Comparison of ENCODE assay signal across 9 cellular contexts in genomic region chr1:200979574-200980451, GRCh38. TPM values are rescaled to one million over a fixed set of nuclear protein-coding genes. Genes with fewer than 3 reads are reported as not detected.
A peak's percentile ranks its signal among the peaks of the same experiment; 100 is the strongest.
DNase-seq lines count a peak whose midpoint lies in the region; ATAC-seq, FAIRE-seq and TF ChIP-seq lines count a peak whose summit lies in the region.
"Had no signal": no experiment of that assay in that cellular context is flagged by ENCODE, and none has a peak within 500 bp of the region (broad histone marks: within the 10 kb centered on the region; RNA-seq: fewer than 3 reads in every experiment).

No MANE protein-coding gene starts in this region.

- no peak for TF ChIP-seq EP300 in tibial nerve (IDR thresholded peaks at IDR 0.05)

- H3K4me2 ChIP-seq in astrocyte (ENCODE audit: low read length), result no peak overlapping the region

- DNase-seq in D341Med (ENCODE audit: low spot score) (peak; percentile 92), HUDEP-2 (lab: John Stamatoyannopoulos, UW; ENCODE audit: unreplicated experiment in 76 of 76) (peak in 53 of 76 experiments; percentile 2 to 60 (median 33)), T-helper 1 cell (peak in 4 of 5 donors; percentile 45 to 50 (median 46)), astrocyte (ENCODE audit: low read depth) (no peak), mesothelial cell of epicardium (ENCODE audit: low spot score in 2 of 2, unreplicated experiment in 2 of 2) (no peak), tibial nerve (ENCODE audit: low spot score in 2 of 2) (no peak), mucosa of gallbladder (ENCODE audit: low spot score) (no peak)

- no peak overlapping the region for H3K4me3 ChIP-seq in astrocyte (ENCODE audit: insufficient read depth, low read depth, low read length)
- H3K4me3 ChIP-seq in tibial nerve, result no peak overlapping the region

- ATAC-seq in GM21619 (IDR thresholded peaks at IDR 0.05; ENCODE audit: unreplicated experiment), result no peak

- FAIRE-seq in astrocyte (lab: Jason Lieb, UNC), result no peak

- no peak overlapping the region for H3K9ac ChIP-seq in astrocyte (ENCODE audit: low read length)

- no peaks in the 10 kb centered on the region for H3K9me3 ChIP-seq in astrocyte (ENCODE audit: insufficient read depth, low read depth, low read length)
- no peaks in the 10 kb centered on the region for H3K9me3 ChIP-seq in tibial nerve

- H3K4me1 Mint-ChIP-seq in astrocyte (ENCODE audit: low read depth, unreplicated experiment) (no peaks in the 10 kb centered on the region), mesothelial cell of epicardium (no peaks in the 10 kb centered on the region)

- H3K4me1 ChIP-seq in astrocyte (ENCODE audit: insufficient read depth, low read length) (no peaks in the 10 kb centered on the region), tibial nerve (no peaks in the 10 kb centered on the region)

- no peak overlapping the region for H3K27ac ChIP-seq in astrocyte (ENCODE audit: low read depth, low read length)
- H3K27ac ChIP-seq in tibial nerve, result no peak overlapping the region

- H3K27me3 ChIP-seq in astrocyte (ENCODE audit: insufficient read depth, low read length) (no peaks in the 10 kb centered on the region), tibial nerve (no peaks in the 10 kb centered on the region)

- 78 to 83% methylated on average over 13 of the region's 13 CpGs for WGBS in tibial nerve, 2 donors

- no peaks in the 10 kb centered on the region for H4K20me1 ChIP-seq in astrocyte (ENCODE audit: insufficient read depth, low read length)

- TF ChIP-seq CTCF in astrocyte (IDR thresholded peaks at IDR 0.05; ENCODE audit: insufficient read depth, low read depth, low read length) (peak; percentile 42), mesothelial cell of epicardium (IDR thresholded peaks at IDR 0.05; ENCODE audit: unreplicated experiment) (peak; percentile 53), tibial nerve (IDR thresholded peaks at IDR 0.05) (peak in 4 of 5 experiments; percentile 16 to 30 (median 20))

- H3K9me3 Mint-ChIP-seq in astrocyte (ENCODE audit: unreplicated experiment), result peaks cover 5% of the 10 kb centered on the region
- no peaks in the 10 kb centered on the region for H3K9me3 Mint-ChIP-seq in mesothelial cell of epicardium
- H3K9me3 Mint-ChIP-seq: T-helper 1 cell treated with Interleukin-12 subunit alpha and Interleukin-12 subunit beta and Interleukin-4 antibody, amounts not matched to agents 30 μg/mL and 1 μg/mL, for 36 hours had no signal

- H2AFZ ChIP-seq in astrocyte (ENCODE audit: low read depth, low read length), result no peak overlapping the region

- no peaks in the 10 kb centered on the region for H3K27me3 Mint-ChIP-seq in astrocyte (ENCODE audit: low read depth, unreplicated experiment)
- H3K27me3 Mint-ChIP-seq in mesothelial cell of epicardium (ENCODE audit: low read depth), result no peaks in the 10 kb centered on the region

- no peaks in the 10 kb centered on the region for H3K79me2 ChIP-seq in astrocyte (ENCODE audit: insufficient read depth, low read length)

- H3K4me3 Mint-ChIP-seq in astrocyte (ENCODE audit: unreplicated experiment), result no peak overlapping the region
- H3K4me3 Mint-ChIP-seq in mesothelial cell of epicardium, result no peak overlapping the region
- H3K4me3 Mint-ChIP-seq: T-helper 1 cell treated with Interleukin-12 subunit alpha and Interleukin-12 subunit beta and Interleukin-4 antibody, amounts not matched to agents 30 μg/mL and 1 μg/mL, for 36 hours had no signal

- H3K36me3 Mint-ChIP-seq in astrocyte (ENCODE audit: low read depth, unreplicated experiment), result peaks cover 15% of the 10 kb centered on the region
- H3K36me3 Mint-ChIP-seq in mesothelial cell of epicardium, result peaks cover 8% of the 10 kb centered on the region

- H3K27ac Mint-ChIP-seq in astrocyte (ENCODE audit: unreplicated experiment), result no peak overlapping the region
- H3K27ac Mint-ChIP-seq in mesothelial cell of epicardium, result no peak overlapping the region
- H3K27ac Mint-ChIP-seq: T-helper 1 cell treated with Interleukin-12 subunit alpha and Interleukin-12 subunit beta and Interleukin-4 antibody, amounts not matched to agents 30 μg/mL and 1 μg/mL, for 36 hours had no signal

- no peak for TF ChIP-seq POLR2A in tibial nerve (IDR thresholded peaks at IDR 0.05)

- H3K36me3 ChIP-seq in astrocyte (ENCODE audit: insufficient read depth, low read length), result no peaks in the 10 kb centered on the region
- H3K36me3 ChIP-seq in tibial nerve, result peaks cover 0 to 9% (median 0%) of the 10 kb centered on the region in 3 donors

RNA-seq across cellular contexts. Expression of gene KIF21B, which starts 43.7 kb away (rescaled TPM):
- total RNA-seq in astrocyte (4.7 and 5.6 TPM in 2 replicates), mesothelial cell of epicardium (6.5 to 7.0 TPM (median 6.9 TPM) in 3 replicates), tibial nerve (1 to 10 TPM in 3 of 4 donors, under 1 TPM in 1; 0.84 to 3.3 (median 2.6) TPM), mucosa of gallbladder (4.9 TPM)

Comparison
In these comparisons a context has a peak if more than half of its experiments do, and no peak if none do; other contexts are left out.
1. DNase-seq: peak in D341Med (single experiment), HUDEP-2 (53 of 76) and T-helper 1 cell (4 of 5); none in astrocyte (single experiment), mesothelial cell of epicardium (0 of 2), tibial nerve (0 of 2) and mucosa of gallbladder (single experiment).
2. Peak in every context shown above with its lines, with median percentiles within 50 percentile points of each other: CTCF ChIP-seq.